Comparison of ENCODE assay signal across 8 cellular contexts in the genomic region with DNA sequence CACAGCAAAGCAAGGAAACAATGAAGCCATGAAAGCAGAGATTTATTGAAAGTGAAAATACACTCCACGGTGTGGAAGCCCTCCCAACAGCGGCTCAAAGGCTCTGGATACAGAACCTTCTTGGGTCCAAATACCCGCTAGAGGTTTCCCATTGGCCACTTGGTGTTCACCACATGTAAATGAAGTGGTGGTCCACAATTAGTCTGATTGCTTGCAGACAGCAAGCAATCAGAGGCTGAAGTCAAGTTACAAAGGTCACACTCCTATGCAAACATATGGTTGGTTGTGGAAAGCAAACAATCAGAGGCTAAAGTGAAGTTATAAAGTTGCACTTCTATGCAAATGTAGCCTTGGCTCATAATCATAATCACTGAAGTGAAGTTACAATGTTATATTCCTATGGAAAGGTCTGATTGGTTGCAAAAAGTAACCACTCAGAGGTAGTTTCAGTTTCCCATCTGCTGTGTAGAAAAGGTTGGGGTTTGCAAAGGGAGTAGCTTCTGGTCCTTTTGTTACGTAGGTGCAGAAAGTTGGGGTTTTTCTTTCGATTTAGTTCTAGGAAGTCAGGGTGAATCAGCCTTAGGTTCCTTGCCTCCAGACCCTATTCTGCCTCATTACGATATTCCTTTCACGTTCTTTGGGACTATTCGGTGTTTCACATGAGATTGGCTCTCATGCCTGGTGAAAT. TPM values are rescaled to one million over a fixed set of nuclear protein-coding genes. Genes with fewer than 3 reads are reported as not detected.
A peak's percentile ranks its signal among the peaks of the same experiment; 100 is the strongest.
DNase-seq lines count a peak whose midpoint lies in the region; ATAC-seq, FAIRE-seq and TF ChIP-seq lines count a peak whose summit lies in the region.

No MANE protein-coding gene starts in this region.

- no peak overlapping the region for H3K18ac ChIP-seq in H1 (ENCODE audit: extremely low read depth, low read length)

- H2AK5ac ChIP-seq in H1 (ENCODE audit: low read depth, low read length), result no peak overlapping the region

- no peaks in the 10 kb centered on the region for H3K79me1 ChIP-seq in H1 (ENCODE audit: low read depth, low read length)

- no peak overlapping the region for H2BK120ac ChIP-seq in H1 (replicated peaks; ENCODE audit: low read depth, low read length)

- intact Hi-C loops in esophagus squamous epithelium (cut with DNase I), result no loop called here

- H3K79me2 ChIP-seq in H1 (ENCODE audit: control insufficient read depth in 1 of 2, insufficient read depth in 2 of 2, low read length in 2 of 2), result no peaks in the 10 kb centered on the region

- H2BK5ac ChIP-seq in H1 (ENCODE audit: low read depth, low read length), result no peak overlapping the region

- H4K20me1 ChIP-seq in H1 (replicated peaks in 1 of 2; ENCODE audit: control insufficient read depth in 1 of 2, insufficient read depth in 2 of 2, low read length in 2 of 2), result no peaks in the 10 kb centered on the region

- H3K23me2 ChIP-seq in H1 (ENCODE audit: low read depth, low read length), result no peaks in the 10 kb centered on the region

- CTCF ChIA-PET in H1 (lab: Charles Lee; ENCODE audit: partially characterized antibody), result interaction anchor here (0.9 to 2.1 kb wide), 2 partner anchors 11 to 20 kb away, joined by 4 to 6 read pairs; no protein-coding TSS in a partner anchor

- H3K23ac ChIP-seq in H1 (ENCODE audit: insufficient read length), result no peak overlapping the region

- H3K36me3 ChIP-seq in MG63 (no peaks in the 10 kb centered on the region), H1 (ENCODE audit: control insufficient read depth in 2 of 4, insufficient read depth in 4 of 4, low read length in 3 of 4) (no peaks in the 10 kb centered on the region), esophagus squamous epithelium (no peaks in the 10 kb centered on the region)

- H3K9ac ChIP-seq in H1 (replicated peaks in 1 of 4; ENCODE audit: extremely low read depth in 1 of 4, low read depth in 3 of 4, low read length in 3 of 4), result no peak overlapping the region

- no peak for DNase-seq in MG63
- DNase-seq in H1 (ENCODE audit: low read depth in 1 of 2, low spot score in 2 of 2), result no peak
- DNase-seq in dermis blood vessel endothelial cell, result no peak
- no peak for DNase-seq in esophagus squamous epithelium (lab: John Stamatoyannopoulos, UW)
- no peak for DNase-seq in HUDEP-2 (lab: John Stamatoyannopoulos, UW; ENCODE audit: unreplicated experiment in 76 of 76)
- no peak for DNase-seq in D721Med (ENCODE audit: insufficient read length, low spot score)

- TF ChIP-seq RAD21 in H1 (IDR thresholded peaks at IDR 0.05 in 1 of 2, conservative IDR thresholded peaks at IDR 0.05 in 1 of 2; ENCODE audit: low read depth in 2 of 2, low read length in 2 of 2), result no peak

- no peak overlapping the region for H2BK20ac ChIP-seq in H1 (ENCODE audit: low read length)

- TF ChIP-seq CTCF in H1 (IDR thresholded peaks at IDR 0.05; ENCODE audit: control extremely low read depth in 1 of 3, insufficient read depth in 1 of 3, low read depth in 1 of 3, low read length in 3 of 3), result no peak
- no peak for TF ChIP-seq CTCF in esophagus squamous epithelium (IDR thresholded peaks at IDR 0.05)
- TF ChIP-seq CTCF in D721Med (IDR thresholded peaks at IDR 0.05; ENCODE audit: insufficient read depth, missing control alignments), result no peak

- no peak overlapping the region for H4K5ac ChIP-seq in H1 (ENCODE audit: insufficient read length, low read depth, low read length)

- H3K4me2 ChIP-seq in H1 (ENCODE audit: insufficient read depth in 1 of 2, low read depth in 2 of 2, low read length in 2 of 2), result no peak overlapping the region

- no peak overlapping the region for H3K56ac ChIP-seq in H1 (replicated peaks; ENCODE audit: insufficient read length, low read depth, low read length)

- H2AFZ ChIP-seq in H1 (ENCODE audit: low read length), result peak overlapping the region; percentile 61; the same call in 1 of the 2 replicates

- H3K9me3 ChIP-seq in MG63 (no peaks in the 10 kb centered on the region), H1 (ENCODE audit: insufficient read depth in 2 of 2, low read depth in 1 of 2, low read length in 1 of 2) (no peaks in the 10 kb centered on the region), esophagus squamous epithelium (no peaks in the 10 kb centered on the region)

- POLR2A ChIA-PET in H1 (lab: Charles Lee; ENCODE audit: partially characterized antibody), result interaction anchor here (0.6 kb wide), 1 partner anchor 1488 kb away, joined by 3 read pairs; no protein-coding TSS in a partner anchor

- H2BK15ac ChIP-seq in H1 (ENCODE audit: low read length), result no peak overlapping the region

- H3K27ac ChIP-seq in H1 (ENCODE audit: low read depth, low read length), result no peak overlapping the region
- H3K27ac ChIP-seq in esophagus squamous epithelium, result peak overlapping the region in 2 of 4 donors; percentile 24 to 48

- peak; percentile 78 for ATAC-seq in GM18499 (IDR thresholded peaks at IDR 0.05; ENCODE audit: insufficient read depth, unreplicated experiment)
- peak; percentile 84 for ATAC-seq in GM21717 (IDR thresholded peaks at IDR 0.05; ENCODE audit: unreplicated experiment)

- TF ChIP-seq POLR2A in H1 (IDR thresholded peaks at IDR 0.05; ENCODE audit: control extremely low read depth in 1 of 2, low read depth in 2 of 2, low read length in 2 of 2) (no peak), esophagus squamous epithelium (IDR thresholded peaks at IDR 0.05) (no peak)

- H4K8ac ChIP-seq in H1 (ENCODE audit: extremely low read depth, insufficient read depth, low read length), result no peak overlapping the region

- TF ChIP-seq EP300 in H1 (IDR thresholded peaks at IDR 0.05; ENCODE audit: borderline replicate concordance in 1 of 2, low read depth in 2 of 2, low read length in 2 of 2), result no peak

- no peaks in the 10 kb centered on the region for H3K4me1 ChIP-seq in H1 (replicated peaks in 1 of 4; ENCODE audit: control insufficient read depth in 3 of 4, insufficient read depth in 4 of 4, low read length in 3 of 4)
- H3K4me1 ChIP-seq in esophagus squamous epithelium, result no peaks in the 10 kb centered on the region

- H3K4me3 ChIP-seq in MG63 (peak overlapping the region; percentile 47), H1 (ENCODE audit: extremely low read depth in 1 of 4, insufficient read depth in 2 of 4, low read depth in 3 of 4, low read length in 4 of 4) (no peak overlapping the region), esophagus squamous epithelium (peak overlapping the region in 2 of 4 donors; percentile 16 to 18)

- no peak overlapping the region for H2BK12ac ChIP-seq in H1 (ENCODE audit: low read depth, low read length)

- H3K27me3 ChIP-seq in MG63 (no peaks in the 10 kb centered on the region; the same call in 1 of the 2 replicates), H1 (replicated peaks in 1 of 4; ENCODE audit: control insufficient read depth in 3 of 4, extremely low read depth in 1 of 4, insufficient read depth in 3 of 4, low read length in 3 of 4) (no peaks in the 10 kb centered on the region), esophagus squamous epithelium (no peaks in the 10 kb centered on the region)

- H3K14ac ChIP-seq in H1 (ENCODE audit: insufficient read length), result no peak overlapping the region

- H3K4ac ChIP-seq in H1 (replicated peaks; ENCODE audit: insufficient read length, low read depth, low read length), result no peak overlapping the region

- FAIRE-seq in H1 (lab: Jason Lieb, UNC) (no peak), D721Med (lab: Jason Lieb, UNC) (no peak)

- WGBS in H1 (ENCODE audit: extremely low coverage in 1 of 2, insufficient coverage in 1 of 2, insufficient read length in 1 of 2, insufficient replicate concordance in 2 of 2, low coverage in 1 of 2, low lambda C conversion rate in 2 of 2, missing lambda C conversion rate in 1 of 2), 2 experiments, result 83% methylated on average over 8 of the region's 8 CpGs; no CpG with 5 or more reads in 1 of the 2 experiments
- 62 to 66% methylated on average over 8 of the region's 8 CpGs for whole genome bisulfite sequencing in esophagus squamous epithelium, 2 donors

- no peak overlapping the region for H4K91ac ChIP-seq in H1 (replicated peaks; ENCODE audit: insufficient read length, low read length)

TF ChIP-seq in H1, 55 proteins besides CTCF, POLR2A, EP300 and RAD21 (continues in another document):
- TF ChIP-seq HDAC2 (IDR thresholded peaks at IDR 0.05; ENCODE audit: borderline replicate concordance in 1 of 2, low read depth in 2 of 2, low read length in 2 of 2) (no peak), EGR1 (IDR thresholded peaks at IDR 0.05; ENCODE audit: borderline replicate concordance, low read depth, low read length) (no peak), SIX5 (IDR thresholded peaks at IDR 0.05; ENCODE audit: low read depth, low read length) (no peak), SP2 (IDR thresholded peaks at IDR 0.05; ENCODE audit: low read length) (no peak), CREB1 (IDR thresholded peaks at IDR 0.05) (no peak), CEBPB (IDR thresholded peaks at IDR 0.05; ENCODE audit: low read depth, low read length) (no peak), RBBP5 (IDR thresholded peaks at IDR 0.05; ENCODE audit: borderline replicate concordance, low read depth, low read length) (no peak), YY1 (IDR thresholded peaks at IDR 0.05; ENCODE audit: low read depth, low read length) (no peak)
- TF ChIP-seq, protein P1, sequence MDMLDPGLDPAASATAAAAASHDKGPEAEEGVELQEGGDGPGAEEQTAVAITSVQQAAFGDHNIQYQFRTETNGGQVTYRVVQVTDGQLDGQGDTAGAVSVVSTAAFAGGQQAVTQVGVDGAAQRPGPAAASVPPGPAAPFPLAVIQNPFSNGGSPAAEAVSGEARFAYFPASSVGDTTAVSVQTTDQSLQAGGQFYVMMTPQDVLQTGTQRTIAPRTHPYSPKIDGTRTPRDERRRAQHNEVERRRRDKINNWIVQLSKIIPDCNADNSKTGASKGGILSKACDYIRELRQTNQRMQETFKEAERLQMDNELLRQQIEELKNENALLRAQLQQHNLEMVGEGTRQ (IDR thresholded peaks at IDR 0.05; ENCODE audit: low read length), result no peak

RNA-seq across cellular contexts. Expression of a gene that starts 36.8 kb away (rescaled TPM):
- 2.8 and 23.8 TPM in 2 replicates for total RNA-seq in MG63 (2014; rRNA removed; shearing (Covaris generic); ENCODE audit: low replicate concordance)
- total RNA-seq in H1 (2021; fragmentation: NEBNext Ultra II Directional; extraction: Animal tissue kit (Norgen Biotek cat#: 25700)), result 101 and 102 TPM in 2 replicates
- 32.9 and 72.1 TPM in 2 replicates for polyA plus RNA-seq in H1 (2011; rRNA removed)
- polyA plus RNA-seq in H1 (2011; cell fraction: cytosol; rRNA removed), result 72.5 TPM
- 62.3 TPM for polyA plus RNA-seq in H1 (2011; cell fraction: nucleus; rRNA removed)
- polyA plus RNA-seq in H1 (2012, experiment 1 of 2), result 73.4 to 112 TPM (median 81.3 TPM) in 4 replicates
- polyA plus RNA-seq in H1 (2012, experiment 2 of 2), result 4.2 TPM
- 82.2 TPM for polyA plus RNA-seq in H1 (2013, experiment 1 of 2)
- polyA plus RNA-seq in H1 (2013, experiment 2 of 2), result 83.1 TPM
- polyA minus RNA-seq in H1 (2011; rRNA and poly(A)+ RNA removed), result 139 and 186 TPM in 2 replicates
- 53.3 TPM for polyA minus RNA-seq in H1 (2011; cell fraction: cytosol; rRNA and poly(A)+ RNA removed)
- polyA minus RNA-seq in H1 (2011; cell fraction: nucleus; rRNA and poly(A)+ RNA removed), result 149 TPM
- 36.7 and 50.5 TPM in 2 replicates for total RNA-seq in dermis blood vessel endothelial cell
- 10 to 100 TPM in 3 of 4 donors, 1 to 10 TPM in 1; 7.0 to 18.4 (median 14.8) TPM for total RNA-seq in esophagus squamous epithelium
